8 cellular contexts compared by ENCODE assay signal in the genomic region with DNA sequence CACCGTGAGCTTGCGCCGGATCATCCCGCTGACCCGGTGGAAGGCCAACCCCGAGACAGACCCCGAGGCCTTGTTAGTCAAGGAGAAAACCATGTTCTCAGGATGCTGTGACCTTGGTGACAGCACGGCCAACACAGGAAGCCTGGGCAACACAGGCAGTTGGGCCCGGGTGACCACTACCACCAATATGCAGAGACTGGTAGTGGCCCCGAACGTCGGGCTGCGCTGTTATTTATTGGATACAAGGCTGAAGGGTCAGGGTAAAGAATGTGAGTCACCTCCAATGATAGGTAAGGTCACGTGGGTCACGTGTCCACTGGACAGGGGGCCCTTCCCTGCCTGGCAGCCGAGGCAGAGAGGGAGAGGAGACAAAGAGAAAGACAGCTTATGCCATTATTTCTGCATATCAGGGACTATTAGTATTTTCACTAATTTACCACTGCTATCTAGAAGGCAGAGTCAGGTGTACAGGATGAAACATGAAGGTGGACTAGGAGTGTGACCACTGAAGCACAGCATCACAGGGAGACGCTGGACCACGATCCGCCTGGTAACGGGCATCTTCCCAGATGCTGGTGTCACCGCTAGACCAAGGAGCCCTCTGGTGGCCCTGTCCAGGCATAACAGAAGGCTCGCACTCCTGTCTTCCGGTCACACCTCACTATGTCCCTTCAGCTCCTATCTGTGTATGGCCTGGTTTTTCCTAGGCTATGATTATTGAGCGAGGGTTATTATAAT. TPM values are rescaled to one million over a fixed set of nuclear protein-coding genes. Genes with fewer than 3 reads are reported as not detected.
DNase-seq lines count a peak whose midpoint lies in the region; TF ChIP-seq lines count a peak whose summit lies in the region.
"Not testable (repeated sequence)": the region's sequence is repeated elsewhere in the genome, so short reads cannot be mapped to it uniquely, and the experiment has no call there.

No MANE protein-coding gene starts in this region.

- peak; percentile 79 for TF ChIP-seq CTCF in 22Rv1 (IDR thresholded peaks at IDR 0.05)
- TF ChIP-seq CTCF in GM06990 (IDR thresholded peaks at IDR 0.05; ENCODE audit: insufficient read depth, low read length, poor library complexity, severe bottlenecking): peak; percentile 57
- TF ChIP-seq CTCF in esophagus muscularis mucosa (IDR thresholded peaks at IDR 0.05): peak; percentile 53 to 79 (median 74)
- TF ChIP-seq CTCF in progenitor cell of endocrine pancreas (IDR thresholded peaks at IDR 0.05; ENCODE audit: unreplicated experiment): peak; percentile 76

- not testable (repeated sequence) for H3K9me3 ChIP-seq in esophagus muscularis mucosa

- CTCF ChIA-PET in activated naive CD4-positive, alpha-beta T cell treated with anti-CD3 and anti-CD28 coated beads, Interleukin-2, amount 10 ng/mL, durations not matched to agents 7 days and 5 days (lab: Charles Lee): interaction anchor here (0.6 kb wide), 2 partner anchors 48 to 61 kb away, joined by 3 read pairs; partner anchors contain the start of gene SGF29

- not testable (repeated sequence) for H3K36me3 ChIP-seq in GM06990 (ENCODE audit: control insufficient read depth, insufficient read depth, low read length); esophagus muscularis mucosa

- H3K4me1 ChIP-seq in esophagus muscularis mucosa: not testable (repeated sequence)

- not testable (repeated sequence) for H3K4me3 ChIP-seq in GM06990 (replicated peaks; ENCODE audit: low read depth, low read length); esophagus muscularis mucosa

- TF ChIP-seq POLR2A in esophagus muscularis mucosa (IDR thresholded peaks at IDR 0.05; ENCODE audit: low read depth): not testable (repeated sequence)

- not testable (repeated sequence) for DNase-seq in GM06990 (ENCODE audit: extremely low read depth, insufficient read length); esophagus muscularis mucosa (ENCODE audit: extremely low spot score)
- DNase-seq in NCI-H1092 treated with DMSO at 0.1 percent for 48 hours (lab: John Stamatoyannopoulos, UW): peak; percentile 3
- DNase-seq in RPMI8226: peak; percentile 50
- DNase-seq in activated naive CD4-positive, alpha-beta T cell treated with anti-CD3 and anti-CD28 coated beads, Interleukin-2, amount 10 ng/mL, durations not matched to agents 7 days and 5 days: peak; percentile 47
- peak; percentile 72 for DNase-seq in left kidney (ENCODE audit: low read depth, low spot score)
- peak; percentile 42 for DNase-seq in progenitor cell of endocrine pancreas (ENCODE audit: low spot score, unreplicated experiment)

- H3K4me3 Mint-ChIP-seq in activated naive CD4-positive, alpha-beta T cell treated with anti-CD3 and anti-CD28 coated beads, Interleukin-2, amount 10 ng/mL, durations not matched to agents 7 days and 5 days; progenitor cell of endocrine pancreas (ENCODE audit: low read depth): not testable (repeated sequence)

- not testable (repeated sequence) for H3K27ac Mint-ChIP-seq in activated naive CD4-positive, alpha-beta T cell treated with anti-CD3 and anti-CD28 coated beads, Interleukin-2, amount 10 ng/mL, durations not matched to agents 7 days and 5 days; progenitor cell of endocrine pancreas

- WGBS in esophagus muscularis mucosa: 43% methylated on average over 17 of the region's 24 CpGs

- H3K27me3 Mint-ChIP-seq in activated naive CD4-positive, alpha-beta T cell treated with anti-CD3 and anti-CD28 coated beads, Interleukin-2, amount 10 ng/mL, durations not matched to agents 7 days and 5 days; progenitor cell of endocrine pancreas: not testable (repeated sequence)

- intact Hi-C loops in esophagus muscularis mucosa (cut with DNase I): not testable (repeated sequence)

- H3K9me3 Mint-ChIP-seq in activated naive CD4-positive, alpha-beta T cell treated with anti-CD3 and anti-CD28 coated beads, Interleukin-2, amount 10 ng/mL, durations not matched to agents 7 days and 5 days; progenitor cell of endocrine pancreas (ENCODE audit: low read depth): not testable (repeated sequence)

- not testable (repeated sequence) for H3K4me1 Mint-ChIP-seq in activated naive CD4-positive, alpha-beta T cell treated with anti-CD3 and anti-CD28 coated beads, Interleukin-2, amount 10 ng/mL, durations not matched to agents 7 days and 5 days; progenitor cell of endocrine pancreas (ENCODE audit: low read depth)

- H3K27ac ChIP-seq in 22Rv1; esophagus muscularis mucosa (replicated peaks in 1 of 4): not testable (repeated sequence)

- peaks cover 11% of the 10 kb centered on the region for H3K36me3 Mint-ChIP-seq in activated naive CD4-positive, alpha-beta T cell treated with anti-CD3 and anti-CD28 coated beads, Interleukin-2, amount 10 ng/mL, durations not matched to agents 7 days and 5 days
- H3K36me3 Mint-ChIP-seq in progenitor cell of endocrine pancreas (ENCODE audit: insufficient read depth): not testable (repeated sequence)

- TF ChIP-seq EP300 in esophagus muscularis mucosa (IDR thresholded peaks at IDR 0.05): not testable (repeated sequence)

- H3K27me3 ChIP-seq in GM06990 (replicated peaks; ENCODE audit: control insufficient read depth, insufficient read depth, low read length); esophagus muscularis mucosa: not testable (repeated sequence)

RNA-seq across cellular contexts. Expression of gene SULT1A1, which starts 5.8 kb away (rescaled TPM):
- total RNA-seq in esophagus muscularis mucosa: 10 to 100 TPM; 10.4 to 22.0 (median 16.7) TPM
- total RNA-seq in progenitor cell of endocrine pancreas: 19.8 and 20.9 TPM in 2 replicates

RNA-seq across cellular contexts. Expression of gene SULT1A2, which starts 18.8 kb away (rescaled TPM):
- total RNA-seq in esophagus muscularis mucosa (1 to 10 TPM in 2 of 4 donors, under 1 TPM in 1, not detected in 1; 0.97 to 1.8 (median 1.3) TPM), progenitor cell of endocrine pancreas (3.2 and 3.9 TPM in 2 replicates)

RNA-seq across cellular contexts. Expression of gene NPIPB8, which starts 22.2 kb away (rescaled TPM):
- total RNA-seq in esophagus muscularis mucosa (not detected), progenitor cell of endocrine pancreas (0.77 and 1.3 TPM in 2 replicates)
